Comparison of ENCODE assay signal across 1 cellular context in the genomic region with DNA sequence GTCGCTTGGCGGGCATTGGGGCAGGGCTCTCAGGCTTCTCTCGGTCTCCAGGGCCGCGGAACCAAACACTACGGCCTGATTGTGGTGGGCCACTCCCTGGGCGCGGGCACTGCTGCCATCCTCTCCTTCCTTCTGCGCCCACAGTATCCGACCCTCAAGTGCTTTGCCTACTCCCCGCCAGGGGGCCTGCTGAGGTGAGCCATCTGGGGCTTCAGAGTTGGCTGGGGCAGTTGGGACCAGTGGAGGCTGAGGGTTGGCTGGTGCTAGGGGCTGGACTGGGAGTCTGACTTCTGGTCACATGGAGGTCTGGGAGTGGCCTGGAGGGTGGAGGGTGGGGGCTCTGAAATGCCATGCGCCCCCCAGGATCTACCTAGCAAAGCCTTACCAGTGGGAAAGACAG.
TF ChIP-seq lines count a peak whose summit lies in the region.

No MANE protein-coding gene starts in this region.

TF ChIP-seq in HCT116, 20 proteins besides CTCF, POLR2A, EP300 and RAD21 (continued from another document):
- TF ChIP-seq ELF1 (IDR thresholded peaks at IDR 0.05; ENCODE audit: borderline replicate concordance, low read depth) (no peak), TCF7L2 (IDR thresholded peaks at IDR 0.05; ENCODE audit: borderline replicate concordance, extremely low read depth, insufficient read depth, insufficient read length) (no peak), ZBTB33 (IDR thresholded peaks at IDR 0.05; ENCODE audit: extremely low read depth, insufficient replicate concordance, low read length) (no peak)
- TF ChIP-seq, protein P1, sequence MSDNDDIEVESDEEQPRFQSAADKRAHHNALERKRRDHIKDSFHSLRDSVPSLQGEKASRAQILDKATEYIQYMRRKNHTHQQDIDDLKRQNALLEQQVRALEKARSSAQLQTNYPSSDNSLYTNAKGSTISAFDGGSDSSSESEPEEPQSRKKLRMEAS (IDR thresholded peaks at IDR 0.05), result no peak
